In the genomic region with DNA sequence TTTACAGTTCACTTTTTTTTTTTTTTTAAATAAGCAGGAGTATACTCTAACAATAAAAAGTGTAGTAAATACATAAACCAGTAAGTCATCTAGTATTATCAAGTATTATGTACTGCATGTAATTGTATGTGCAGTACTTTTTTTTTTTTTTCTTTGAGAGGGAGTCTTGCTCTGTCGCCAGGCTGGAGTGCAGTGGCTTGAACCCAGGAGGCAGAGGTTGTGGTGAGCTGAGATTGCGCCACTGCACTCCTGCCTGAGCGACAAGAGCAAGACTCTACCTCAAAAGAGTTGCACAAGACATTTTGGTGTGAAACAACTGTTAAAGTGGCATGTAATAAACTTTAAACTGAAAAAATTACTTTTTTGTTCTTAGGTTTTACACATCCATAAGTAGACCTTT, we compare ENCODE assay signal across 2 cellular contexts.
TF ChIP-seq lines count a peak whose summit lies in the region.

No MANE protein-coding gene starts in this region.

TF ChIP-seq in WTC11, 78 proteins besides CTCF, POLR2A, EP300 and RAD21 (continued from another document):
- TF ChIP-seq, protein P1, sequence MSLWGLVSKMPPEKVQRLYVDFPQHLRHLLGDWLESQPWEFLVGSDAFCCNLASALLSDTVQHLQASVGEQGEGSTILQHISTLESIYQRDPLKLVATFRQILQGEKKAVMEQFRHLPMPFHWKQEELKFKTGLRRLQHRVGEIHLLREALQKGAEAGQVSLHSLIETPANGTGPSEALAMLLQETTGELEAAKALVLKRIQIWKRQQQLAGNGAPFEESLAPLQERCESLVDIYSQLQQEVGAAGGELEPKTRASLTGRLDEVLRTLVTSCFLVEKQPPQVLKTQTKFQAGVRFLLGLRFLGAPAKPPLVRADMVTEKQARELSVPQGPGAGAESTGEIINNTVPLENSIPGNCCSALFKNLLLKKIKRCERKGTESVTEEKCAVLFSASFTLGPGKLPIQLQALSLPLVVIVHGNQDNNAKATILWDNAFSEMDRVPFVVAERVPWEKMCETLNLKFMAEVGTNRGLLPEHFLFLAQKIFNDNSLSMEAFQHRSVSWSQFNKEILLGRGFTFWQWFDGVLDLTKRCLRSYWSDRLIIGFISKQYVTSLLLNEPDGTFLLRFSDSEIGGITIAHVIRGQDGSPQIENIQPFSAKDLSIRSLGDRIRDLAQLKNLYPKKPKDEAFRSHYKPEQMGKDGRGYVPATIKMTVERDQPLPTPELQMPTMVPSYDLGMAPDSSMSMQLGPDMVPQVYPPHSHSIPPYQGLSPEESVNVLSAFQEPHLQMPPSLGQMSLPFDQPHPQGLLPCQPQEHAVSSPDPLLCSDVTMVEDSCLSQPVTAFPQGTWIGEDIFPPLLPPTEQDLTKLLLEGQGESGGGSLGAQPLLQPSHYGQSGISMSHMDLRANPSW (CRISPR knock-in tag; conservative IDR thresholded peaks at IDR 0.05; ENCODE audit: low read depth), result no peak
- TF ChIP-seq CREM (CRISPR knock-in tag; IDR thresholded peaks at IDR 0.05) (no peak), NR3C1 (CRISPR knock-in tag; conservative IDR thresholded peaks at IDR 0.05; ENCODE audit: low read depth) (no peak), KAT7 (CRISPR knock-in tag; IDR thresholded peaks at IDR 0.05; ENCODE audit: borderline replicate concordance) (no peak)
- TF ChIP-seq, protein P2, sequence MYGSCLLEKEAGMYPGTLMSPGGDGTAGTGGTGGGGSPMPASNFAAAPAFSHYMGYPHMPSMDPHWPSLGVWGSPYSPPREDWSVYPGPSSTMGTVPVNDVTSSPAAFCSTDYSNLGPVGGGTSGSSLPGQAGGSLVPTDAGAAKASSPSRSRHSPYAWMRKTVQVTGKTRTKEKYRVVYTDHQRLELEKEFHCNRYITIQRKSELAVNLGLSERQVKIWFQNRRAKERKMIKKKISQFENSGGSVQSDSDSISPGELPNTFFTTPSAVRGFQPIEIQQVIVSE (CRISPR knock-in tag; IDR thresholded peaks at IDR 0.05; ENCODE audit: borderline replicate concordance), result no peak

TF ChIP-seq in liver, 16 proteins besides CTCF, POLR2A, EP300 and RAD21 (continued from another document):
- TF ChIP-seq, protein P3, sequence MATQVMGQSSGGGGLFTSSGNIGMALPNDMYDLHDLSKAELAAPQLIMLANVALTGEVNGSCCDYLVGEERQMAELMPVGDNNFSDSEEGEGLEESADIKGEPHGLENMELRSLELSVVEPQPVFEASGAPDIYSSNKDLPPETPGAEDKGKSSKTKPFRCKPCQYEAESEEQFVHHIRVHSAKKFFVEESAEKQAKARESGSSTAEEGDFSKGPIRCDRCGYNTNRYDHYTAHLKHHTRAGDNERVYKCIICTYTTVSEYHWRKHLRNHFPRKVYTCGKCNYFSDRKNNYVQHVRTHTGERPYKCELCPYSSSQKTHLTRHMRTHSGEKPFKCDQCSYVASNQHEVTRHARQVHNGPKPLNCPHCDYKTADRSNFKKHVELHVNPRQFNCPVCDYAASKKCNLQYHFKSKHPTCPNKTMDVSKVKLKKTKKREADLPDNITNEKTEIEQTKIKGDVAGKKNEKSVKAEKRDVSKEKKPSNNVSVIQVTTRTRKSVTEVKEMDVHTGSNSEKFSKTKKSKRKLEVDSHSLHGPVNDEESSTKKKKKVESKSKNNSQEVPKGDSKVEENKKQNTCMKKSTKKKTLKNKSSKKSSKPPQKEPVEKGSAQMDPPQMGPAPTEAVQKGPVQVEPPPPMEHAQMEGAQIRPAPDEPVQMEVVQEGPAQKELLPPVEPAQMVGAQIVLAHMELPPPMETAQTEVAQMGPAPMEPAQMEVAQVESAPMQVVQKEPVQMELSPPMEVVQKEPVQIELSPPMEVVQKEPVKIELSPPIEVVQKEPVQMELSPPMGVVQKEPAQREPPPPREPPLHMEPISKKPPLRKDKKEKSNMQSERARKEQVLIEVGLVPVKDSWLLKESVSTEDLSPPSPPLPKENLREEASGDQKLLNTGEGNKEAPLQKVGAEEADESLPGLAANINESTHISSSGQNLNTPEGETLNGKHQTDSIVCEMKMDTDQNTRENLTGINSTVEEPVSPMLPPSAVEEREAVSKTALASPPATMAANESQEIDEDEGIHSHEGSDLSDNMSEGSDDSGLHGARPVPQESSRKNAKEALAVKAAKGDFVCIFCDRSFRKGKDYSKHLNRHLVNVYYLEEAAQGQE (IDR thresholded peaks at IDR 0.05), result no peak
- TF ChIP-seq HNF4G (IDR thresholded peaks at IDR 0.05), result no peak
- no peak for TF ChIP-seq EGR1 (IDR thresholded peaks at IDR 0.05; ENCODE audit: low read depth in 2 of 2)
- no peak for TF ChIP-seq YY1 (IDR thresholded peaks at IDR 0.05)
- TF ChIP-seq, protein P4, sequence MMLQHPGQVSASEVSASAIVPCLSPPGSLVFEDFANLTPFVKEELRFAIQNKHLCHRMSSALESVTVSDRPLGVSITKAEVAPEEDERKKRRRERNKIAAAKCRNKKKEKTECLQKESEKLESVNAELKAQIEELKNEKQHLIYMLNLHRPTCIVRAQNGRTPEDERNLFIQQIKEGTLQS (IDR thresholded peaks at IDR 0.05), result no peak
- TF ChIP-seq JUND (IDR thresholded peaks at IDR 0.05), result no peak
- peak; percentile 37 to 38 for TF ChIP-seq RXRA (IDR thresholded peaks at IDR 0.05)
- TF ChIP-seq TAF1 (conservative IDR thresholded peaks at IDR 0.05), result no peak
- TF ChIP-seq NR2F2 (IDR thresholded peaks at IDR 0.05), result no peak
TF ChIP-seq in liver: peak in this region for 2.
